Comparison of ENCODE assay signal across 10 cellular contexts in genomic region chr10:104322416-104322782, GRCh38. TPM values are rescaled to one million over a fixed set of nuclear protein-coding genes. Genes with fewer than 3 reads are reported as not detected.
A peak's percentile ranks its signal among the peaks of the same experiment; 100 is the strongest.
DNase-seq lines count a peak whose midpoint lies in the region; ATAC-seq and TF ChIP-seq lines count a peak whose summit lies in the region.
"Had no signal": no experiment of that assay in that cellular context is flagged by ENCODE, and none has a peak within 500 bp of the region (broad histone marks: within the 10 kb centered on the region; RNA-seq: fewer than 3 reads in every experiment).

No MANE protein-coding gene starts in this region.

- no peak overlapping the region for H3K4me2 ChIP-seq in MM.1S (ENCODE audit: low read depth, low read length)

- H3K36me3 ChIP-seq in MM.1S (replicated peaks; ENCODE audit: insufficient read depth, low read length): no peaks in the 10 kb centered on the region
- H3K36me3 ChIP-seq: cardiac muscle cell had no signal

- peak; percentile 73 for ATAC-seq in GM19324 (IDR thresholded peaks at IDR 0.05; ENCODE audit: low FRiP score, unreplicated experiment)
- no peak for ATAC-seq in GM19455 (IDR thresholded peaks at IDR 0.05; ENCODE audit: unreplicated experiment)
- no peak for ATAC-seq in HG02981 (IDR thresholded peaks at IDR 0.05; ENCODE audit: unreplicated experiment)
- ATAC-seq: K562 had no signal

- CTCF ChIA-PET in MCF 10A (lab: Yijun Ruan, JAX): interaction anchor here (0.7 to 13.8 kb wide), 11 partner anchors 8 to 53 kb away, joined by 3 to 143 read pairs (median 7); partner anchors contain the start of genes CFAP58 and ITPRIP

- TF ChIP-seq CTCF in MM.1S (IDR thresholded peaks at IDR 0.05; ENCODE audit: low read length): no peak
- no peak for TF ChIP-seq CTCF in MCF 10A (IDR thresholded peaks at IDR 0.05; ENCODE audit: unreplicated experiment)

- no peak overlapping the region for H2AFZ ChIP-seq in MM.1S (ENCODE audit: low read length)

- no peak overlapping the region for H3K4me3 Mint-ChIP-seq in MCF 10A (ENCODE audit: unreplicated experiment)

- H3K36me3 Mint-ChIP-seq in MCF 10A (ENCODE audit: insufficient read depth, unreplicated experiment): peaks cover 28% of the 10 kb centered on the region

- H3K79me2 ChIP-seq in MM.1S (ENCODE audit: low read length): peaks cover 80% of the 10 kb centered on the region

- H3K4me1 ChIP-seq in MM.1S (ENCODE audit: low read length): peaks cover 7% of the 10 kb centered on the region; the same call in 1 of the 2 replicates

- H3F3A ChIP-seq in MM.1S (ENCODE audit: insufficient read depth, low read length): no peaks in the 10 kb centered on the region

- H3K4me1 Mint-ChIP-seq in MCF 10A (ENCODE audit: insufficient read depth, unreplicated experiment): peaks cover 74% of the 10 kb centered on the region

- H3K4me3 ChIP-seq in MM.1S (ENCODE audit: low read length): no peak overlapping the region
- H3K4me3 ChIP-seq: cardiac muscle cell, K562 had no signal

- no peaks in the 10 kb centered on the region for H3K9me3 Mint-ChIP-seq in MCF 10A (ENCODE audit: unreplicated experiment)

- no peaks in the 10 kb centered on the region; the same call in 1 of the 2 replicates for H4K20me1 ChIP-seq in MM.1S (ENCODE audit: insufficient read depth, low read length)

- peak overlapping the region; percentile 2; the same call in 1 of the 2 replicates for H3K27ac ChIP-seq in MM.1S (ENCODE audit: low read length)
- H3K27ac ChIP-seq: cardiac muscle cell had no signal

- no peaks in the 10 kb centered on the region for H3K9me3 ChIP-seq in MM.1S (replicated peaks; ENCODE audit: insufficient read depth, low read length)

- intact Hi-C loops in MCF 10A (cut with micrococcal nuclease): no loop called here
- intact Hi-C loops in posterior vena cava (cut with DNase I): no loop called here

- in situ Hi-C loops in ACHN (cut with HindIII; ENCODE audit: low pct_ligation_motif_present, low pct_unique_long_range_greater_than_20kb, low sequenced_read_pairs): no loop called here

- peak; percentile 16 for DNase-seq in MM.1S
- peak; percentile 91 for DNase-seq in MCF 10A (ENCODE audit: unreplicated experiment)
- DNase-seq in posterior vena cava (ENCODE audit: low spot score): peak; percentile 79
- no peak for DNase-seq in stimulated activated CD4-positive, alpha-beta T cell treated with anti-CD3 and anti-CD28 coated beads, Interleukin-2, amount 100 ng/mL, for 48 hours
- DNase-seq in ACHN: no peak

- BruUV-seq in MCF 10A (replicated peaks; lab: Mats Ljungman, UMichigan): no TSS peak

- H3K9ac ChIP-seq in MM.1S (ENCODE audit: low read length): no peak overlapping the region

- H3K9me2 ChIP-seq in MM.1S (replicated peaks; ENCODE audit: insufficient read depth, low read length): no peaks in the 10 kb centered on the region

- no peaks in the 10 kb centered on the region for H3K27me3 ChIP-seq in MM.1S (replicated peaks; ENCODE audit: insufficient read depth, low read length)
- H3K27me3 ChIP-seq: cardiac muscle cell had no signal

- peak overlapping the region; percentile 95 for H3K27ac Mint-ChIP-seq in MCF 10A (ENCODE audit: low read depth, unreplicated experiment)

- no peaks in the 10 kb centered on the region for H3K27me3 Mint-ChIP-seq in MCF 10A (ENCODE audit: insufficient read depth, unreplicated experiment)

- POLR2A ChIA-PET in MCF 10A (lab: Yijun Ruan, JAX): interaction anchor here (0.7 to 8.5 kb wide), 14 partner anchors 7 to 352 kb away, joined by 3 to 146 read pairs (median 4); partner anchors contain the start of gene ITPRIP

RNA-seq across cellular contexts. Expression of gene ITPRIP, which starts 15.9 kb away (rescaled TPM):
- total RNA-seq in MCF 10A (2022): 29.4 and 29.8 TPM in 2 replicates
- 10 to 100 TPM; 22.4 to 36.8 TPM for total RNA-seq in posterior vena cava

RNA-seq across cellular contexts. Expression of gene CFAP58, which starts 31.2 kb away (rescaled TPM):
- total RNA-seq in MCF 10A (2022) (0.89 and 1.1 TPM in 2 replicates), posterior vena cava (under 1 TPM; 0.46 to 0.86 TPM)

RNA-seq across cellular contexts. Expression of gene GSTO2, which starts 53.4 kb away (rescaled TPM):
- total RNA-seq in MCF 10A (2022): 33.8 and 40.9 TPM in 2 replicates
- 1 to 10 TPM in 1 of 2 donors, under 1 TPM in 1; 0.48 to 1.9 TPM for total RNA-seq in posterior vena cava

Comparison
In these comparisons a context has a peak if more than half of its experiments do, and no peak if none do; other contexts are left out.
1. DNase-seq: peak in MM.1S (single experiment), MCF 10A (single experiment) and posterior vena cava (single experiment); none in stimulated activated CD4-positive, alpha-beta T cell treated with anti-CD3 and anti-CD28 coated beads, Interleukin-2, amount 100 ng/mL, for 48 hours (0 of 2) and ACHN (single experiment).
2. RNA of gene GSTO2, which starts 53.4 kb away (total RNA-seq): 33.8 to 40.9 TPM in MCF 10A; 0.48 to 1.9 TPM in posterior vena cava; every median in the first group is over 10 times any median in the second.